ENCODE assay signal across 1 cellular context in genomic region chr6:73581293-73581692, GRCh38.
TF ChIP-seq lines count a peak whose summit lies in the region.

No MANE protein-coding gene starts in this region.

TF ChIP-seq in HepG2, 621 proteins besides CTCF, POLR2A, EP300 and RAD21 (continued from another document):
- no peak for TF ChIP-seq CBX5 (CRISPR knock-in tag; IDR thresholded peaks at IDR 0.05; ENCODE audit: borderline replicate concordance)
